21 cellular contexts compared by ENCODE assay signal in the genomic region with DNA sequence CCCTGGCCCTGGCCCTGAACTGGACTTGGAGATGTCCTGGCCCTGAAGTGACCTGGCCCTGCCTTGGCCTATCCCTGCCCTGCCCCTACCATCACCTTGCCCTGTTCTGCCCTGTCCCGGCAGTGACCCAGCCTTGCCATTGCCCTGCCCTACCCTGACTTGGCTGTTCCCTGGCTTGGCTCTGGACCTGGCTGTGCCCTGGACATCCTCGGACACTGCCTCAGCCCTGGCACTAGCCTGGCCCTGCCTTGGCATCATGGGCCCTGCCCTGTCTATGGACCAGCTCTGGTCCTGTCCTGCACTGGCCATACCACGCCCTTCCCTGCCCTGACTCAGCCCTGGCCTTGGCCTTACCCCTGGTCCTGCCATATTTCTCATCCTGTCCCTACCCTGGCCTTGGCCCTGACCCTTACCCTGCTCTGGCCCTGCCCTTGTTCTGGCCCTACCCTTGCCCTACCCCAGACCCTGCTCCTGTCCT. TPM values are rescaled to one million over a fixed set of nuclear protein-coding genes. Genes with fewer than 3 reads are reported as not detected.
"Had no signal": no experiment of that assay in that cellular context is flagged by ENCODE, and none has a peak within 500 bp of the region (broad histone marks: within the 10 kb centered on the region; RNA-seq: fewer than 3 reads in every experiment).

No MANE protein-coding gene starts in this region.

- DNase-seq: activated CD4-positive, alpha-beta T cell treated with anti-CD3 and anti-CD28 coated beads for 36 hours; activated CD8-positive, alpha-beta T cell treated with anti-CD3 and anti-CD28 coated beads for 36 hours; activated effector memory CD4-positive, alpha-beta T cell treated with anti-CD3 and anti-CD28 coated beads, Interleukin-2, amount 50 U/mL, for 16 hours; activated T-cell treated with anti-CD3 and anti-CD28 coated beads, Interleukin-2, amount 50 U/mL, for 48 hours; amniotic stem cell; effector memory CD4-positive, alpha-beta T cell; head of caudate nucleus; left cardiac atrium; SK-N-SH; stimulated activated CD4-positive, alpha-beta T cell treated with anti-CD3 and anti-CD28 coated beads, Interleukin-4, amount 100 ng/mL, for 1 hour; stimulated activated naive CD4-positive, alpha-beta T cell; T-helper 1 cell had no signal

- H3K27ac ChIP-seq: neutrophil, VCaP had no signal

- H3K36me3 ChIP-seq: neutrophil had no signal

- H3K27ac Mint-ChIP-seq: activated CD4-positive, alpha-beta T cell treated with anti-CD3 and anti-CD28 coated beads for 36 hours; activated CD8-positive, alpha-beta T cell treated with anti-CD3 and anti-CD28 coated beads for 36 hours; activated naive CD8-positive, alpha-beta T cell; brain; type B pancreatic cell had no signal

- H3K27me3 Mint-ChIP-seq: activated CD4-positive, alpha-beta T cell treated with anti-CD3 and anti-CD28 coated beads for 36 hours; activated CD8-positive, alpha-beta T cell treated with anti-CD3 and anti-CD28 coated beads for 36 hours; activated naive CD8-positive, alpha-beta T cell had no signal

- H3K9me3 ChIP-seq: neutrophil, SK-N-SH had no signal

- ATAC-seq: activated CD4-positive, alpha-beta T cell treated with anti-CD3 and anti-CD28 coated beads for 36 hours; activated CD8-positive, alpha-beta T cell treated with anti-CD3 and anti-CD28 coated beads for 36 hours had no signal

- H3K4me1 Mint-ChIP-seq: activated CD4-positive, alpha-beta T cell treated with anti-CD3 and anti-CD28 coated beads for 36 hours; brain had no signal

- H3K4me3 Mint-ChIP-seq: activated CD4-positive, alpha-beta T cell treated with anti-CD3 and anti-CD28 coated beads for 36 hours; activated CD8-positive, alpha-beta T cell treated with anti-CD3 and anti-CD28 coated beads for 36 hours; activated naive CD8-positive, alpha-beta T cell; brain; type B pancreatic cell had no signal

- H3K9me3 Mint-ChIP-seq: activated CD8-positive, alpha-beta T cell treated with anti-CD3 and anti-CD28 coated beads for 36 hours; type B pancreatic cell had no signal

- H3K36me3 Mint-ChIP-seq: activated naive CD8-positive, alpha-beta T cell; brain; type B pancreatic cell had no signal

RNA-seq across cellular contexts. Expression of a gene that starts 6.1 kb away (rescaled TPM):
- total RNA-seq: activated CD4-positive, alpha-beta T cell treated with anti-CD3 and anti-CD28 coated beads for 36 hours; activated CD8-positive, alpha-beta T cell treated with anti-CD3 and anti-CD28 coated beads for 36 hours; frontal cortex; left cardiac atrium; lung microvascular endothelial cell; renal cortical epithelial cell; skeletal muscle tissue had no signal
- polyA plus RNA-seq: SK-N-SH had no signal
